In the genomic region with DNA sequence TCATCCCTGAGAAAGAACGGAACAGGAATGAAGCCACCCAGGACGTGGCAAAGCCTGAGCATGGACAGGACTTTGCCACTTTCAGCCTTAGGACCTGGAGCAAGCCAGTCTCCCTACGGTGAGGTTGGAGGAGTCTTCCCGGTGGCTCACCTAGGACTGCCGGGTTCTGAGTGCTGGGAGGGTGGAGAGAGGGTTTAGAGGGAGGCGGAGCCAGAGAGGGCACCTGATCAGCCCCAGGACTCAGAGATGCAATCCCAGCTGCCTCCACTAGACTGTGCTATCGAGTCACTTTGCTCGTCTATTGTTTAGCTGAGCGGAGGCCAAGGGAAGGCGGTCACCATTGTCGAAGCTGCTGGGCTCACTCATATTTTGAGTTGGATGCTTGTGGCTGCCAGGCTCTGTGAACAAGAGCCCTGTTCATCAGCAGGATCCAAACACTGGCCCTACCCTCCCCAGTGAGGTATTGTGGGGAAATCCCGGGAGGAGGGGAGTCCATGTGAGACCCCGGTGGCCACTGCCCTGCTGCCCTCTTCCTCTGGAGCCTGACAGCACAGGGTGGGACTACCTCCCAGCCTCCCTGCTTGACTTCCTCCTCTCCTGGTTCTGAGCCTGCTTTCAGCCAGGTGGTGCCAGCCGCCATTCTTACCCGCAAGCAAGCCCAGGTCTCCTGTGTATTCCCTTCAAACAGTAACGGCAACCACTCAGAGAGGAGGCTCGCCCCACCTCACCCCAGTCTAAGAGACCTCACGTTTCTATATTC, we compare ENCODE assay signal across 1 cellular context.
TF ChIP-seq lines count a peak whose summit lies in the region.

No MANE protein-coding gene starts in this region.

TF ChIP-seq in HepG2, 621 proteins besides CTCF, POLR2A, EP300 and RAD21 (continued from another document):
- TF ChIP-seq HNF1B (CRISPR knock-in tag; IDR thresholded peaks at IDR 0.05) (no peak), SOX13 (IDR thresholded peaks at IDR 0.05) (no peak), SOX13 (CRISPR knock-in tag; conservative IDR thresholded peaks at IDR 0.05 in 1 of 2, IDR thresholded peaks at IDR 0.05 in 1 of 2) (peak in 1 of 2 experiments; percentile 45; a peak in 1 of 4 replicates), HDAC6 (IDR thresholded peaks at IDR 0.05; ENCODE audit: low read depth, low read length) (no peak), ZNF18 (CRISPR knock-in tag; IDR thresholded peaks at IDR 0.05; ENCODE audit: insufficient replicate concordance) (no peak), ZNF17 (CRISPR knock-in tag; IDR thresholded peaks at IDR 0.05) (no peak)
